Comparison of ENCODE assay signal across 19 cellular contexts in genomic region chr2:40485319-40485718, GRCh38. TPM values are rescaled to one million over a fixed set of nuclear protein-coding genes. Genes with fewer than 3 reads are reported as not detected.
"Had no signal": no experiment of that assay in that cellular context is flagged by ENCODE, and none has a peak within 500 bp of the region (broad histone marks: within the 10 kb centered on the region; RNA-seq: fewer than 3 reads in every experiment).

No MANE protein-coding gene starts in this region.

- H3K36me3 Mint-ChIP-seq: naive thymus-derived CD4-positive, alpha-beta T cell; stimulated activated naive B cell treated with anti-CD40 and anti-IgM and Interleukin-4, amounts not matched to agents 10 μg/mL and 1 μg/mL and 100 μg/mL, for 72 hours had no signal

- H3K27ac Mint-ChIP-seq: naive thymus-derived CD4-positive, alpha-beta T cell; nephron progenitor cell; stimulated activated naive B cell treated with anti-CD40 and anti-IgM and Interleukin-4, amounts not matched to agents 10 μg/mL and 1 μg/mL and 100 μg/mL, for 72 hours; stimulated activated naive CD8-positive, alpha-beta T cell treated with anti-CD3 and anti-CD28 coated beads, Interleukin-15, amount 100 ng/mL, for 72 hours had no signal

- H3K9me3 Mint-ChIP-seq: stimulated activated naive CD8-positive, alpha-beta T cell treated with anti-CD3 and anti-CD28 coated beads, Interleukin-15, amount 100 ng/mL, for 72 hours had no signal

- DNase-seq: dorsolateral prefrontal cortex; effector CD8-positive, alpha-beta T cell; foreskin melanocyte; head of caudate nucleus; hippocampal formation; left colon; left ventricle myocardium superior; naive thymus-derived CD4-positive, alpha-beta T cell; nephron progenitor cell; posterior cingulate gyrus; spleen; stimulated activated CD4-positive, alpha-beta T cell treated with anti-CD3 and anti-CD28 coated beads, Interleukin-15, amount 100 ng/mL, for 24 hours; stimulated activated CD4-positive, alpha-beta T cell treated with anti-CD3 and anti-CD28 coated beads, Interleukin-1b, Interleukin-23, amount 100 ng/mL, for 48 hours; stimulated activated CD4-positive, alpha-beta T cell treated with anti-CD3 and anti-CD28 coated beads, Interleukin-4, amount 100 ng/mL, for 4 hours; stimulated activated naive B cell treated with anti-CD40 and anti-IgM and Interleukin-4, amounts not matched to agents 10 μg/mL and 1 μg/mL and 100 μg/mL, for 72 hours; stimulated activated naive CD8-positive, alpha-beta T cell treated with anti-CD3 and anti-CD28 coated beads, Interleukin-15, amount 100 ng/mL, for 72 hours; testis; upper lobe of right lung had no signal

- ATAC-seq: left colon; left ventricle myocardium superior; naive thymus-derived CD4-positive, alpha-beta T cell; sciatic nerve; stimulated activated naive B cell treated with anti-CD40 and anti-IgM and Interleukin-4, amounts not matched to agents 10 μg/mL and 1 μg/mL and 100 μg/mL, for 72 hours; stimulated activated naive CD8-positive, alpha-beta T cell treated with anti-CD3 and anti-CD28 coated beads, Interleukin-15, amount 100 ng/mL, for 72 hours; upper lobe of right lung had no signal

- H3K4me3 Mint-ChIP-seq: naive thymus-derived CD4-positive, alpha-beta T cell; nephron progenitor cell; stimulated activated naive B cell treated with anti-CD40 and anti-IgM and Interleukin-4, amounts not matched to agents 10 μg/mL and 1 μg/mL and 100 μg/mL, for 72 hours; stimulated activated naive CD8-positive, alpha-beta T cell treated with anti-CD3 and anti-CD28 coated beads, Interleukin-15, amount 100 ng/mL, for 72 hours had no signal

- H3K27me3 Mint-ChIP-seq: naive thymus-derived CD4-positive, alpha-beta T cell; stimulated activated naive B cell treated with anti-CD40 and anti-IgM and Interleukin-4, amounts not matched to agents 10 μg/mL and 1 μg/mL and 100 μg/mL, for 72 hours; stimulated activated naive CD8-positive, alpha-beta T cell treated with anti-CD3 and anti-CD28 coated beads, Interleukin-15, amount 100 ng/mL, for 72 hours had no signal

RNA-seq across cellular contexts. Expression of gene SLC8A1, which starts 33.4 kb away (rescaled TPM):
- polyA plus RNA-seq: naive thymus-derived CD4-positive, alpha-beta T cell had no signal
